ENCODE assay signal across 25 cellular contexts in the genomic region with DNA sequence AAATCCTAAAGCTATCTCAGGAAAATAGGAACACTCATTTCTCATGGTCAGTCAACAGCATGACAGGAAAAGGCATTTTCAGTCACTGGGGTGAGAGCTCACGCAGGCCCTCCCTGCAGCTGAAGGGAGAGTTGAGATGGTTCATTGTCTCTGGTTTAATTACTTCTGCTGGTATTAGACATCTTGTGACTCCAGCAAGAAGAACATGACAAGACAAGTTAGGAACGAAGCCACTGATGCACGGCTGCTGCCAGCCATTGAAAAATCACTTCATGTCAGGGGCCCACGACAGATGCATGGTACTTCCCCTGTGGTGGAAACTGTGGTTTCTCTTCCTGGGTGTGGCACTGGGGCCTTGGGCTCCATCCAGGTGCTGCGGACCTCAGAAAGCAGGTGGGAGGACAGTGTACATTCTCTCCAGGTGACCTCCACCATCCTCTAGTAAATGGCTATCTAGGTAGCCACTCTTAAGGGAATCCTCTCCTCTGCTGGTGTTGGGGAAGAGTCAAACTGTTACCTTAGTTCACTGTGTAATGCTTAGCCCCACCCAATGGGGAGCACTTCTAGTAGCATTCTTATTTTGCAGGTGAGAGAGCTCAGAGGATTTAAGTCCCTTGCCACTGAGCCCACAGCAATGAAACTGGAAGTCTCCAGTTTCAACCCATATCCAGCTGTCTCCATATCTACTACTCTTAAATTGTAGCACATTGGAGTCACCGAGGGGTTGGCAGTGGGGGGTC.
DNase-seq lines count a peak whose midpoint lies in the region; ATAC-seq, FAIRE-seq and TF ChIP-seq lines count a peak whose summit lies in the region.
"Had no signal": no experiment of that assay in that cellular context is flagged by ENCODE, and none has a peak within 500 bp of the region (broad histone marks: within the 10 kb centered on the region; RNA-seq: fewer than 3 reads in every experiment).

No MANE protein-coding gene starts in this region.

- no peaks in the 10 kb centered on the region for H3K36me3 ChIP-seq in KMS-11 (ENCODE audit: insufficient read depth)
- no peaks in the 10 kb centered on the region for H3K36me3 ChIP-seq in bronchial epithelial cell (ENCODE audit: control insufficient read depth, insufficient read depth, low read length)
- H3K36me3 ChIP-seq: adrenal gland, cardiac muscle cell, neutrophil, SJSA1, tibial artery had no signal

- H3K9ac ChIP-seq in KMS-11, result no peak overlapping the region

- peak overlapping the region; percentile 51; the same call in 1 of the 2 replicates for H3K27ac ChIP-seq in KMS-11
- H3K27ac ChIP-seq: adrenal gland, cardiac muscle cell, neutrophil, SJSA1, tibial artery had no signal

- H3K27me3 ChIP-seq in KMS-11 (ENCODE audit: insufficient read depth, low read depth) (no peaks in the 10 kb centered on the region), bronchial epithelial cell (ENCODE audit: control insufficient read depth, insufficient read depth, low read length) (no peaks in the 10 kb centered on the region)
- H3K27me3 ChIP-seq: adrenal gland, cardiac muscle cell, neutrophil, SJSA1, tibial artery had no signal

- peak overlapping the region; percentile 71 for H3K4me2 ChIP-seq in KMS-11
- H3K4me2 ChIP-seq: smooth muscle cell had no signal

- FAIRE-seq in bronchial epithelial cell (lab: Jason Lieb, UNC), result no peak

- peaks cover 33% of the 10 kb centered on the region for H3K4me1 ChIP-seq in KMS-11 (ENCODE audit: low read depth, poor library complexity, severe bottlenecking)
- H3K4me1 ChIP-seq: adrenal gland, SJSA1, tibial artery had no signal

- no peaks in the 10 kb centered on the region for H4K20me1 ChIP-seq in KMS-11 (ENCODE audit: insufficient read depth)

- TF ChIP-seq CTCF in GM12865 (IDR thresholded peaks at IDR 0.05; ENCODE audit: insufficient read depth, low read depth, low read length, missing control alignments), result no peak
- TF ChIP-seq CTCF in KMS-11 (conservative IDR thresholded peaks at IDR 0.05; ENCODE audit: low read depth, low read length), result no peak
- no peak for TF ChIP-seq CTCF in bronchial epithelial cell (IDR thresholded peaks at IDR 0.05; ENCODE audit: insufficient read depth, low read length, severe bottlenecking)

- peak overlapping the region; percentile 34; the same call in 1 of the 2 replicates for H2AFZ ChIP-seq in KMS-11 (ENCODE audit: low read depth)

- no peaks in the 10 kb centered on the region for H3K79me2 ChIP-seq in KMS-11 (ENCODE audit: insufficient read depth, low read depth)

- H3K4me3 ChIP-seq in GM12865 (ENCODE audit: low read depth, low read length), result no peak overlapping the region
- no peak overlapping the region for H3K4me3 ChIP-seq in KMS-11 (IDR thresholded peaks at IDR 0.05; ENCODE audit: insufficient read depth, low read depth, low read length)
- no peak overlapping the region for H3K4me3 ChIP-seq in bronchial epithelial cell (ENCODE audit: low read depth, low read length)
- H3K4me3 ChIP-seq: adrenal gland, cardiac muscle cell, SJSA1, smooth muscle cell, tibial artery had no signal

- DNase-seq in GM12865 (ENCODE audit: low read depth), result peak; percentile 16
- peak; percentile 11 for DNase-seq in bronchial epithelial cell (ENCODE audit: low read depth)
- peak; percentile 63 for DNase-seq in kidney tubule cell (ENCODE audit: low spot score)
- no peak for DNase-seq in NCI-H2171 (lab: John Stamatoyannopoulos, UW)
- DNase-seq in cerebellum (ENCODE audit: low spot score), result no peak
- DNase-seq: activated CD4-positive, alpha-beta memory T cell treated with anti-CD3 and anti-CD28 coated beads, Interleukin-2, amount 10 ng/mL, durations not matched to agents 7 days and 5 days; activated T-cell treated with anti-CD3 and anti-CD28 coated beads for 4 hours; adrenal gland; DMS153; GF-D8; NCI-H1417 treated with DMSO at 0.1 percent for 48 hours; NCI-H226; NCI-H82; stimulated activated CD4-positive, alpha-beta T cell treated with anti-CD3 and anti-CD28 coated beads, Interleukin-4, amount 100 ng/mL, for 1 hour; stimulated activated naive CD8-positive, alpha-beta T cell treated with anti-CD3 and anti-CD28 coated beads, Interleukin-15, Interleukin-2, amounts not matched to agents 100 U/mL and 50 U/mL, for 24 hours; T-helper 2 cell; tibial artery had no signal

- ATAC-seq in HG03139 (IDR thresholded peaks at IDR 0.05; ENCODE audit: unreplicated experiment) (no peak), GM21825 (IDR thresholded peaks at IDR 0.05; ENCODE audit: unreplicated experiment) (no peak)
- ATAC-seq: left lobe of liver; stimulated activated naive CD8-positive, alpha-beta T cell treated with anti-CD3 and anti-CD28 coated beads, Interleukin-15, Interleukin-2, amounts not matched to agents 100 U/mL and 50 U/mL, for 24 hours had no signal

Comparison
In these comparisons a context has a peak if more than half of its experiments do, and no peak if none do; other contexts are left out.
1. DNase-seq: peak in GM12865 (single experiment), bronchial epithelial cell (single experiment) and kidney tubule cell (single experiment); none in NCI-H2171 (single experiment) and cerebellum (single experiment).